In genomic region chrX:126190888-126191287, GRCh38 we compare ENCODE assay signal across 3 cellular contexts. TPM values are rescaled to one million over a fixed set of nuclear protein-coding genes. Genes with fewer than 3 reads are reported as not detected.
"Had no signal": no experiment of that assay in that cellular context is flagged by ENCODE, and none has a peak within 500 bp of the region (broad histone marks: within the 10 kb centered on the region; RNA-seq: fewer than 3 reads in every experiment).

No MANE protein-coding gene starts in this region.

RNA-seq across cellular contexts. Expression of gene DCAF12L2, which starts 24.8 kb away (rescaled TPM):
- total RNA-seq: GM23248, H4, HFFc6 had no signal
